ENCODE assay signal across 28 cellular contexts in genomic region chr16:55830658-55831294, GRCh38. TPM values are rescaled to one million over a fixed set of nuclear protein-coding genes. Genes with fewer than 3 reads are reported as not detected.
"Had no signal": no experiment of that assay in that cellular context is flagged by ENCODE, and none has a peak within 500 bp of the region (broad histone marks: within the 10 kb centered on the region; RNA-seq: fewer than 3 reads in every experiment).

No MANE protein-coding gene starts in this region.

- H3K36me3 Mint-ChIP-seq: activated naive CD4-positive, alpha-beta T cell treated with anti-CD3 and anti-CD28 coated beads, Interleukin-2, amount 50 U/mL, for 24 hours had no signal

- H3K4me3 Mint-ChIP-seq: activated B cell treated with CpG ODN at 0.5 μM for 24 hours; activated CD4-positive, alpha-beta T cell treated with anti-CD3 and anti-CD28 coated beads, Interleukin-2, amount 10 ng/mL, durations not matched to agents 24 days and 14 days; activated naive CD4-positive, alpha-beta T cell treated with anti-CD3 and anti-CD28 coated beads, Interleukin-2, amount 50 U/mL, for 24 hours; activated naive CD8-positive, alpha-beta T cell treated with anti-CD3 and anti-CD28 coated beads, Interleukin-2, amount 50 U/mL, for 24 hours; activated T-helper 17 cell treated with anti-CD3 and anti-CD28 coated beads, Interleukin-2, amount 50 U/mL, for 72 hours; T-helper 17 cell had no signal

- H3K4me1 ChIP-seq: ascending aorta had no signal

- DNase-seq: activated B cell treated with CpG ODN at 0.5 μM for 24 hours; activated CD4-positive, alpha-beta T cell treated with anti-CD3 and anti-CD28 coated beads for 1 hour; activated CD4-positive, alpha-beta T cell treated with anti-CD3 and anti-CD28 coated beads, Interleukin-2, amount 10 ng/mL, durations not matched to agents 24 days and 14 days; activated CD4-positive, alpha-beta T cell treated with anti-CD3 and anti-CD28 coated beads, Interleukin-2, amount 50 U/mL, for 48 hours; activated naive CD8-positive, alpha-beta T cell treated with anti-CD3 and anti-CD28 coated beads, Interleukin-2, amount 50 U/mL, for 24 hours; activated T-cell treated with anti-CD3 and anti-CD28 coated beads for 4 hours; activated T-cell treated with anti-CD3 and anti-CD28 coated beads, Interleukin-2, amount 50 U/mL, for 48 hours; amniotic stem cell; body of pancreas; central memory CD4-positive, alpha-beta T cell; NCI-H1092; NCI-H1417 treated with DMSO at 0.1 percent for 48 hours; NCI-H1694; NCI-H2029; NCI-H2107; NCI-H2171 treated with DMSO at 0.1 percent for 48 hours; NCI-H345; NCI-H510A; NCI-H69; SHP77; T-helper 17 cell; T1000 had no signal

- H3K27me3 ChIP-seq: ascending aorta, body of pancreas had no signal

- H3K27me3 Mint-ChIP-seq: activated CD4-positive, alpha-beta T cell treated with anti-CD3 and anti-CD28 coated beads, Interleukin-2, amount 10 ng/mL, durations not matched to agents 24 days and 14 days had no signal

- H3K4me1 Mint-ChIP-seq: activated CD4-positive, alpha-beta T cell treated with anti-CD3 and anti-CD28 coated beads, Interleukin-2, amount 10 ng/mL, durations not matched to agents 24 days and 14 days; activated naive CD4-positive, alpha-beta T cell treated with anti-CD3 and anti-CD28 coated beads, Interleukin-2, amount 50 U/mL, for 24 hours; activated naive CD8-positive, alpha-beta T cell treated with anti-CD3 and anti-CD28 coated beads, Interleukin-2, amount 50 U/mL, for 24 hours; activated T-helper 17 cell treated with anti-CD3 and anti-CD28 coated beads, Interleukin-2, amount 50 U/mL, for 72 hours had no signal

- H3K9ac ChIP-seq: KMS-11 had no signal

- H3K9me3 Mint-ChIP-seq: activated B cell treated with CpG ODN at 0.5 μM for 24 hours; activated CD4-positive, alpha-beta T cell treated with anti-CD3 and anti-CD28 coated beads, Interleukin-2, amount 10 ng/mL, durations not matched to agents 24 days and 14 days; activated naive CD4-positive, alpha-beta T cell treated with anti-CD3 and anti-CD28 coated beads, Interleukin-2, amount 50 U/mL, for 24 hours; activated naive CD8-positive, alpha-beta T cell treated with anti-CD3 and anti-CD28 coated beads, Interleukin-2, amount 50 U/mL, for 24 hours; activated T-helper 17 cell treated with anti-CD3 and anti-CD28 coated beads, Interleukin-2, amount 50 U/mL, for 72 hours had no signal

- H3K9me3 ChIP-seq: ascending aorta, body of pancreas had no signal

- H3K4me2 ChIP-seq: KMS-11 had no signal

- H3K27ac ChIP-seq: ascending aorta, body of pancreas, KMS-11 had no signal

- ATAC-seq: activated naive CD8-positive, alpha-beta T cell treated with anti-CD3 and anti-CD28 coated beads, Interleukin-2, amount 50 U/mL, for 24 hours; activated T-helper 17 cell treated with anti-CD3 and anti-CD28 coated beads, Interleukin-2, amount 50 U/mL, for 72 hours; body of pancreas; T-helper 17 cell had no signal

- H3K36me3 ChIP-seq: ascending aorta had no signal

- H3K27ac Mint-ChIP-seq: activated B cell treated with CpG ODN at 0.5 μM for 24 hours; activated CD4-positive, alpha-beta T cell treated with anti-CD3 and anti-CD28 coated beads, Interleukin-2, amount 10 ng/mL, durations not matched to agents 24 days and 14 days; activated naive CD4-positive, alpha-beta T cell treated with anti-CD3 and anti-CD28 coated beads, Interleukin-2, amount 50 U/mL, for 24 hours; activated naive CD8-positive, alpha-beta T cell treated with anti-CD3 and anti-CD28 coated beads, Interleukin-2, amount 50 U/mL, for 24 hours; activated T-helper 17 cell treated with anti-CD3 and anti-CD28 coated beads, Interleukin-2, amount 50 U/mL, for 72 hours; T-helper 17 cell had no signal

- H3K4me3 ChIP-seq: ascending aorta, body of pancreas had no signal

RNA-seq across cellular contexts. Expression of gene CES1, which starts 2.1 kb away (rescaled TPM):
- total RNA-seq: activated B cell treated with CpG ODN at 0.5 μM for 24 hours; activated CD4-positive, alpha-beta T cell treated with anti-CD3 and anti-CD28 coated beads, Interleukin-2, amount 10 ng/mL, durations not matched to agents 24 days and 14 days; activated T-helper 17 cell treated with anti-CD3 and anti-CD28 coated beads, Interleukin-2, amount 50 U/mL, for 72 hours; MCF 10A had no signal

RNA-seq across cellular contexts. Expression of gene CES5A, which starts 44.4 kb away (rescaled TPM):
- total RNA-seq: activated B cell treated with CpG ODN at 0.5 μM for 24 hours; activated CD4-positive, alpha-beta T cell treated with anti-CD3 and anti-CD28 coated beads, Interleukin-2, amount 10 ng/mL, durations not matched to agents 24 days and 14 days; activated T-helper 17 cell treated with anti-CD3 and anti-CD28 coated beads, Interleukin-2, amount 50 U/mL, for 72 hours; ascending aorta; body of pancreas; bronchial epithelial cell; MCF 10A; T-helper 17 cell had no signal
